In the genomic region with DNA sequence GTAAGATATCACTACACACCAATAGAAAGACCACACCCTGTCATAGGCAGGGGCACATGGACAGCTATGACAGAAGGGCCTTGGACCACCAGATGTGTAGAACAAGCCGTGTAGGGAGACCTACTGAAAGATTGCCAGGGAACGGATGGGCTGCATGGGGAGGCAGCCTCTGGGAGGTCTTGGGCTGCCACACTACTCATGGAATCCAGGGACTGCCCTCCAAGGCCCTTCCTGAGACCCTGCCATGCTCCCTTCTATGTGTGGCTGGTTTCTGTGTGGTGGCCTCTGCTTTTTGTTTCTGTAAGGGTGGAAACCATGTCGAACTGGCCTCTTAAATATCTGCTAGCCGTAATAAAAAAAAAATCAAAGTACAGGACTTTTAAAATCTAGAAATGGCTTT, we compare ENCODE assay signal across 23 cellular contexts.
DNase-seq lines count a peak whose midpoint lies in the region; ATAC-seq and TF ChIP-seq lines count a peak whose summit lies in the region.
"Had no signal": no experiment of that assay in that cellular context is flagged by ENCODE, and none has a peak within 500 bp of the region (broad histone marks: within the 10 kb centered on the region; RNA-seq: fewer than 3 reads in every experiment).

No MANE protein-coding gene starts in this region.

- H3K27ac ChIP-seq in colonic mucosa (no peak overlapping the region), tibial nerve (no peak overlapping the region)
- H3K27ac ChIP-seq: BLaER1 had no signal

- no peaks in the 10 kb centered on the region for H3K27me3 Mint-ChIP-seq in osteocyte (ENCODE audit: unreplicated experiment)
- H3K27me3 Mint-ChIP-seq: CD4-positive, alpha-beta memory T cell; CD4-positive, CD25-positive, alpha-beta regulatory T cell; CD8-positive, alpha-beta memory T cell had no signal

- TF ChIP-seq EP300 in tibial nerve (IDR thresholded peaks at IDR 0.05), result no peak

- H3K27me3 ChIP-seq in colonic mucosa, result no peaks in the 10 kb centered on the region
- no peaks in the 10 kb centered on the region for H3K27me3 ChIP-seq in tibial nerve
- H3K27me3 ChIP-seq: BLaER1 had no signal

- no peak for ATAC-seq in left lobe of liver
- ATAC-seq: GM12878 had no signal

- H3K4me1 ChIP-seq in colonic mucosa (no peaks in the 10 kb centered on the region), tibial nerve (no peaks in the 10 kb centered on the region)
- H3K4me1 ChIP-seq: BE2C had no signal

- TF ChIP-seq POLR2A in tibial nerve (IDR thresholded peaks at IDR 0.05), result no peak

- 81 to 90% methylated on average over 4 of the region's 4 CpGs for WGBS in tibial nerve, 2 donors

- H3K9me3 Mint-ChIP-seq in osteocyte (ENCODE audit: unreplicated experiment), result peaks cover 23% of the 10 kb centered on the region
- H3K9me3 Mint-ChIP-seq: CD4-positive, CD25-positive, alpha-beta regulatory T cell had no signal

- no peak overlapping the region for H3K4me3 Mint-ChIP-seq in osteocyte (ENCODE audit: unreplicated experiment)
- H3K4me3 Mint-ChIP-seq: CD14-positive monocyte; CD4-positive, alpha-beta memory T cell; CD8-positive, alpha-beta memory T cell had no signal

- no peak overlapping the region for H3K4me3 ChIP-seq in colonic mucosa
- H3K4me3 ChIP-seq in tibial nerve, result no peak overlapping the region
- no peak overlapping the region for H3K4me3 ChIP-seq in foreskin fibroblast (ENCODE audit: low read depth in 1 of 2, low read length in 2 of 2)
- H3K4me3 ChIP-seq: BLaER1, GM12878 had no signal

- H3K36me3 Mint-ChIP-seq in osteocyte (ENCODE audit: unreplicated experiment), result no peaks in the 10 kb centered on the region
- H3K36me3 Mint-ChIP-seq: CD14-positive monocyte; CD4-positive, alpha-beta memory T cell; CD4-positive, CD25-positive, alpha-beta regulatory T cell; CD8-positive, alpha-beta memory T cell had no signal

- H3K36me3 ChIP-seq in colonic mucosa, result no peaks in the 10 kb centered on the region
- H3K36me3 ChIP-seq in tibial nerve, result no peaks in the 10 kb centered on the region
- H3K36me3 ChIP-seq: BE2C, BLaER1 had no signal

- intact Hi-C loops in colonic mucosa (cut with DNase I), result no loop called here

- TF ChIP-seq CTCF in colonic mucosa (IDR thresholded peaks at IDR 0.05) (no peak), osteocyte (IDR thresholded peaks at IDR 0.05) (no peak), tibial nerve (IDR thresholded peaks at IDR 0.05) (no peak), foreskin fibroblast (IDR thresholded peaks at IDR 0.05; ENCODE audit: low read depth, low read length) (no peak)

- H3K9ac ChIP-seq in colonic mucosa (ENCODE audit: low read depth in 2 of 2, low read length in 2 of 2), result no peak overlapping the region
- H3K9ac ChIP-seq: BLaER1 had no signal

- DNase-seq in colonic mucosa, result peak; percentile 7
- peak; percentile 6 for DNase-seq in left lobe of liver (ENCODE audit: low spot score)
- peak; percentile 11 for DNase-seq in osteocyte (ENCODE audit: extremely low spot score, unreplicated experiment)
- no peak for DNase-seq in tibial nerve (ENCODE audit: low spot score in 2 of 2)
- no peak for DNase-seq in foreskin fibroblast
- DNase-seq: 8988T; ACHN; BE2C; C1 segment of cervical spinal cord; CD4-positive, alpha-beta memory T cell; CD4-positive, CD25-positive, alpha-beta regulatory T cell; CD8-positive, alpha-beta memory T cell; COR-L47; DMS 273 treated with DMSO at 0.1 percent for 48 hours; DMS153; DMS53; DMS79; DND-41; EL; GDM1 had no signal

- H3K9me3 ChIP-seq in colonic mucosa (no peaks in the 10 kb centered on the region), tibial nerve (peaks cover 0 to 16% (median 0%) of the 10 kb centered on the region in 4 donors)
- H3K9me3 ChIP-seq: BE2C had no signal

- H3K4me1 Mint-ChIP-seq in osteocyte (ENCODE audit: unreplicated experiment), result no peaks in the 10 kb centered on the region
- H3K4me1 Mint-ChIP-seq: CD14-positive monocyte; CD4-positive, alpha-beta memory T cell; CD4-positive, CD25-positive, alpha-beta regulatory T cell; CD8-positive, alpha-beta memory T cell had no signal

- no peak overlapping the region for H3K27ac Mint-ChIP-seq in osteocyte (ENCODE audit: unreplicated experiment)
- H3K27ac Mint-ChIP-seq: CD14-positive monocyte; CD4-positive, CD25-positive, alpha-beta regulatory T cell had no signal

Comparison
In these comparisons a context has a peak if more than half of its experiments do, and no peak if none do; other contexts are left out.
1. DNase-seq: peak in colonic mucosa (single experiment), left lobe of liver (single experiment) and osteocyte (single experiment); none in tibial nerve (0 of 2) and foreskin fibroblast (0 of 2).